In the genomic region with DNA sequence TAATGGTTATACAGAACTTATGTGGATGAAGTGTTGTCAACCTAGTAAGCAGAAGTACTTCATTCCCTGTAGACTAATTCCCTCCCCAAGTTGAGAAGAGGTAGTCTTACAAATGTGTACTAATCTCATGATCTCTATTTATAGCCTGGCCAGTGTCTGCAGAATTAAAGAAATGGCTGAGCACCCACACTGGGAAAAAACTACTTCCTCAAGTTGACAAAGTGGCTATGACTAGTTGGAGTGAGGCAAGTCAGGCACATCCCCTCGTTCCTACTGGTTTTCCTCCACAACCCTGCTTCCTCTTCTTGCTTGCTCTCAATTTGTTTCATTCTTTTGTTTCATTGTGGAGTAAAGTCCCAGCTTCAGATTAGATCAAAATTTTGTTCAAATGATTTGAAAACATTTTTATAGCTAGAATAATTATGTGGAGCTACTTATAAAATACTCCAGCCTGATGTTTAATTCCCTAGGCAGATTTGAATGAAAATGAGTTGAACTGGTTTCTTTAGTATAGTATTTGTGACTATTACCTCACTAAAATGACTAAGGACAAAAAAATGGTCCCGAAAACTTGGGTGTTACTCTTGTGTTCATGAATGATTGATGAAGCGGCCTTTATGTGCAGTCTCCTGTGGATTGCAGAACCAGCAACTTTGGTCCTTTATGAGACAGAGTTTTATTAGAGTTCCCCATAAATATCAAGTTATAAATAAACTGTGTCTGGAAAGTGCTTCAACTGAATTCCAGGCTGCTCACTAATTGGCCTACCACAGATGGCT, we compare ENCODE assay signal across 28 cellular contexts.
DNase-seq lines count a peak whose midpoint lies in the region; ATAC-seq and TF ChIP-seq lines count a peak whose summit lies in the region.
"Had no signal": no experiment of that assay in that cellular context is flagged by ENCODE, and none has a peak within 500 bp of the region (broad histone marks: within the 10 kb centered on the region; RNA-seq: fewer than 3 reads in every experiment).

No MANE protein-coding gene starts in this region.

- no peaks in the 10 kb centered on the region for H3K9me3 ChIP-seq in SK-N-MC (ENCODE audit: low read depth, low read length)
- H3K9me3 ChIP-seq in left lung = no peaks in the 10 kb centered on the region
- H3K9me3 ChIP-seq: BE2C, heart right ventricle had no signal

- intact Hi-C loops in left lung (cut with DNase I) = no loop called here

- no peak overlapping the region for H3K9ac ChIP-seq in SK-N-MC (ENCODE audit: insufficient read length)

- no peak for TF ChIP-seq CTCF in left lung (IDR thresholded peaks at IDR 0.05)
- no peak for TF ChIP-seq CTCF in mesothelial cell of epicardium (IDR thresholded peaks at IDR 0.05; ENCODE audit: unreplicated experiment)

- no peaks in the 10 kb centered on the region for H3K27me3 ChIP-seq in left lung
- H3K27me3 ChIP-seq: BE2C, heart right ventricle had no signal

- in situ Hi-C loops in Caki2 (cut with HindIII; ENCODE audit: low pct_unique_long_range_greater_than_20kb, low sequenced_read_pairs) = no loop called here

- H3K36me3 ChIP-seq in SK-N-MC (ENCODE audit: insufficient read depth, low read length) (no peaks in the 10 kb centered on the region), left lung (no peaks in the 10 kb centered on the region)
- H3K36me3 ChIP-seq: BE2C, heart right ventricle had no signal

- H3K27me3 Mint-ChIP-seq in mesothelial cell of epicardium (ENCODE audit: low read depth) = no peaks in the 10 kb centered on the region
- H3K27me3 Mint-ChIP-seq: activated CD4-positive, alpha-beta T cell treated with anti-CD3 and anti-CD28 coated beads for 36 hours; activated naive CD8-positive, alpha-beta T cell treated with anti-CD3 and anti-CD28 coated beads, Interleukin-2, amount 50 U/mL, for 24 hours; activated T-cell treated with anti-CD3 and anti-CD28 coated beads, Interleukin-2, amount 50 U/mL, for 24 hours had no signal

- H3K4me3 ChIP-seq in SK-N-MC = peak overlapping the region; percentile 54; the same call in 1 of the 2 replicates
- H3K4me3 ChIP-seq in left lung = no peak overlapping the region
- H3K4me3 ChIP-seq: heart right ventricle, K562 had no signal

- H3K4me1 Mint-ChIP-seq in mesothelial cell of epicardium = no peaks in the 10 kb centered on the region
- H3K4me1 Mint-ChIP-seq: activated CD4-positive, alpha-beta T cell treated with anti-CD3 and anti-CD28 coated beads for 36 hours; activated naive CD8-positive, alpha-beta T cell treated with anti-CD3 and anti-CD28 coated beads, Interleukin-2, amount 50 U/mL, for 24 hours; natural killer cell had no signal

- DNase-seq in Caki2 (ENCODE audit: low read depth) (peak; percentile 57), MV-4-11 (lab: John Stamatoyannopoulos, UW) (peak; percentile 99), SK-N-MC (ENCODE audit: low read depth, low spot score) (no peak), left lung (no peak), mesothelial cell of epicardium (ENCODE audit: low spot score in 2 of 2, unreplicated experiment in 2 of 2) (no peak), GF-D8 (lab: John Stamatoyannopoulos, UW) (no peak), islet precursor cell (no peak)
- no peak for DNase-seq in activated CD8-positive, alpha-beta memory T cell treated with anti-CD3 and anti-CD28 coated beads, Interleukin-2, amount 50 U/mL, for 4 hours
- DNase-seq: activated CD4-positive, alpha-beta T cell treated with anti-CD3 and anti-CD28 coated beads for 36 hours; activated CD8-positive, alpha-beta memory T cell treated with anti-CD3 and anti-CD28 coated beads for 24 hours; activated gamma-delta T cell treated with Interleukin-2 at 50 U/mL for 16 hours; activated naive CD8-positive, alpha-beta T cell treated with anti-CD3 and anti-CD28 coated beads, Interleukin-2, amount 50 U/mL, for 24 hours; activated T-cell treated with anti-CD3 and anti-CD28 coated beads, Interleukin-2, amount 50 U/mL, for 24 hours; BE2C; cerebellar nuclear complex; DMS79 treated with DMSO at 0.1 percent for 48 hours; heart right ventricle; MM.1S; natural killer cell; NCI-H1694; NCI-H2171; SIG-M5; stimulated activated CD8-positive, alpha-beta memory T cell treated with anti-CD3 and anti-CD28 coated beads, Interleukin-4, amount 100 ng/mL, for 48 hours; trophoblast cell had no signal

- no peaks in the 10 kb centered on the region for H3K4me1 ChIP-seq in left lung
- H3K4me1 ChIP-seq: heart right ventricle had no signal

- no peaks in the 10 kb centered on the region for H3K36me3 Mint-ChIP-seq in mesothelial cell of epicardium
- H3K36me3 Mint-ChIP-seq: natural killer cell had no signal

- H3K27ac Mint-ChIP-seq in mesothelial cell of epicardium = no peak overlapping the region
- H3K27ac Mint-ChIP-seq: activated CD4-positive, alpha-beta T cell treated with anti-CD3 and anti-CD28 coated beads for 36 hours; activated naive CD8-positive, alpha-beta T cell treated with anti-CD3 and anti-CD28 coated beads, Interleukin-2, amount 50 U/mL, for 24 hours; activated T-cell treated with anti-CD3 and anti-CD28 coated beads, Interleukin-2, amount 50 U/mL, for 24 hours; natural killer cell had no signal

- H3K27ac ChIP-seq in SK-N-MC (peak overlapping the region; percentile 84), left lung (no peak overlapping the region)
- H3K27ac ChIP-seq: heart right ventricle had no signal

- H3K4me3 Mint-ChIP-seq in mesothelial cell of epicardium = no peak overlapping the region
- H3K4me3 Mint-ChIP-seq: activated CD4-positive, alpha-beta T cell treated with anti-CD3 and anti-CD28 coated beads for 36 hours; activated naive CD8-positive, alpha-beta T cell treated with anti-CD3 and anti-CD28 coated beads, Interleukin-2, amount 50 U/mL, for 24 hours; activated T-cell treated with anti-CD3 and anti-CD28 coated beads, Interleukin-2, amount 50 U/mL, for 24 hours; natural killer cell had no signal

- no peaks in the 10 kb centered on the region for H3K9me3 Mint-ChIP-seq in mesothelial cell of epicardium

- peak; percentile 81 for ATAC-seq in left lung
- ATAC-seq: activated CD4-positive, alpha-beta T cell treated with anti-CD3 and anti-CD28 coated beads for 36 hours; activated naive CD8-positive, alpha-beta T cell treated with anti-CD3 and anti-CD28 coated beads, Interleukin-2, amount 50 U/mL, for 24 hours; heart right ventricle; K562; left lobe of liver; natural killer cell; Panc1; sciatic nerve had no signal

Comparison
In these comparisons a context has a peak if more than half of its experiments do, and no peak if none do; other contexts are left out.
1. DNase-seq: peak in Caki2 (single experiment) and MV-4-11 (single experiment); none in SK-N-MC (single experiment), left lung (0 of 2), mesothelial cell of epicardium (0 of 2), activated CD8-positive, alpha-beta memory T cell treated with anti-CD3 and anti-CD28 coated beads, Interleukin-2, amount 50 U/mL, for 4 hours (single experiment), GF-D8 (single experiment) and islet precursor cell (single experiment).